Comparison of ENCODE assay signal across 7 cellular contexts in genomic region chr1:210702512-210702911, GRCh38.
"Had no signal": no experiment of that assay in that cellular context is flagged by ENCODE, and none has a peak within 500 bp of the region (broad histone marks: within the 10 kb centered on the region; RNA-seq: fewer than 3 reads in every experiment).

No MANE protein-coding gene starts in this region.

- H3K27ac Mint-ChIP-seq: HFFc6 had no signal

- H3K4me3 ChIP-seq: HAP-1, K562 had no signal

- H3K9me3 ChIP-seq: HAP-1 had no signal

- ATAC-seq: HCT116, K562 had no signal

- H3K4me3 Mint-ChIP-seq: HFFc6 had no signal

- DNase-seq: GOT3, HFFc6, IMR-90, KG1 had no signal

- H3K9me3 Mint-ChIP-seq: HFFc6 had no signal

- H3K36me3 ChIP-seq: HAP-1 had no signal

- H3K4me1 ChIP-seq: HAP-1 had no signal
